In genomic region chr14:57179273-57179672, GRCh38 we compare ENCODE assay signal across 19 cellular contexts.
DNase-seq lines count a peak whose midpoint lies in the region; ATAC-seq and TF ChIP-seq lines count a peak whose summit lies in the region.
"Had no signal": no experiment of that assay in that cellular context is flagged by ENCODE, and none has a peak within 500 bp of the region (broad histone marks: within the 10 kb centered on the region; RNA-seq: fewer than 3 reads in every experiment).

No MANE protein-coding gene starts in this region.

- peak overlapping the region; percentile 39; the same call in 1 of the 2 replicates for H2AFZ ChIP-seq in GM23338

- H3K36me3 ChIP-seq in GM23338 (ENCODE audit: insufficient read depth): no peaks in the 10 kb centered on the region
- no peaks in the 10 kb centered on the region for H3K36me3 ChIP-seq in WERI-Rb-1
- H3K36me3 ChIP-seq in SJCRH30: no peaks in the 10 kb centered on the region
- H3K36me3 ChIP-seq: BLaER1 had no signal

- DNase-seq in GM23338 (ENCODE audit: low spot score) (no peak), WERI-Rb-1 (peak; percentile 11), glutamatergic neuron (peak; percentile 14), SJCRH30 (no peak), glomerular visceral epithelial cell (ENCODE audit: extremely low spot score) (no peak)
- no peak for DNase-seq in activated T-cell treated with anti-CD3 and anti-CD28 coated beads, Interleukin-2, amount 50 U/mL, for 72 hours
- DNase-seq: Caco-2; CD4-positive, CD25-positive, alpha-beta regulatory T cell; CD8-positive, alpha-beta T cell; DMS153; DND-41; GDM1; GOT3; HCEC 1CT had no signal

- no peaks in the 10 kb centered on the region for H4K20me1 ChIP-seq in GM23338 (replicated peaks; ENCODE audit: insufficient read depth)
- H4K20me1 ChIP-seq: BLaER1 had no signal

- ATAC-seq in GM23338: peak; percentile 65
- no peak for ATAC-seq in activated T-cell treated with anti-CD3 and anti-CD28 coated beads, Interleukin-2, amount 50 U/mL, for 72 hours (replicated peaks in 1 of 2)
- ATAC-seq: CD8-positive, alpha-beta T cell; GM12878 had no signal

- no peak overlapping the region for H3K27ac Mint-ChIP-seq in GM23338
- H3K27ac Mint-ChIP-seq in glutamatergic neuron (ENCODE audit: unreplicated experiment): no peak overlapping the region
- no peak overlapping the region for H3K27ac Mint-ChIP-seq in activated T-cell treated with anti-CD3 and anti-CD28 coated beads, Interleukin-2, amount 50 U/mL, for 72 hours
- H3K27ac Mint-ChIP-seq: B cell; CD4-positive, CD25-positive, alpha-beta regulatory T cell; CD8-positive, alpha-beta T cell had no signal

- no peaks in the 10 kb centered on the region for H3K9me3 Mint-ChIP-seq in GM23338
- no peaks in the 10 kb centered on the region for H3K9me3 Mint-ChIP-seq in glutamatergic neuron (ENCODE audit: unreplicated experiment)
- no peaks in the 10 kb centered on the region for H3K9me3 Mint-ChIP-seq in activated T-cell treated with anti-CD3 and anti-CD28 coated beads, Interleukin-2, amount 50 U/mL, for 72 hours
- H3K9me3 Mint-ChIP-seq: CD4-positive, CD25-positive, alpha-beta regulatory T cell; CD8-positive, alpha-beta T cell had no signal

- H3K4me3 Mint-ChIP-seq in GM23338 (no peak overlapping the region), glutamatergic neuron (ENCODE audit: unreplicated experiment) (no peak overlapping the region)
- no peak overlapping the region for H3K4me3 Mint-ChIP-seq in activated T-cell treated with anti-CD3 and anti-CD28 coated beads, Interleukin-2, amount 50 U/mL, for 72 hours
- H3K4me3 Mint-ChIP-seq: B cell; CD4-positive, CD25-positive, alpha-beta regulatory T cell; CD8-positive, alpha-beta T cell had no signal

- H3K4me3 ChIP-seq in GM23338 (no peak overlapping the region), WERI-Rb-1 (ENCODE audit: low read depth, low read length) (no peak overlapping the region), SJCRH30 (no peak overlapping the region)
- H3K4me3 ChIP-seq: BLaER1, GM12878 had no signal

- no peak overlapping the region for H3K4me2 ChIP-seq in GM23338
- H3K4me2 ChIP-seq: BLaER1 had no signal

- H3K9me2 ChIP-seq in GM23338 (ENCODE audit: insufficient read depth): no peaks in the 10 kb centered on the region

- H3K27me3 ChIP-seq in GM23338 (ENCODE audit: insufficient read depth) (no peaks in the 10 kb centered on the region), WERI-Rb-1 (ENCODE audit: insufficient read depth, low read depth, severe bottlenecking) (no peaks in the 10 kb centered on the region), SJCRH30 (no peaks in the 10 kb centered on the region)
- H3K27me3 ChIP-seq: BLaER1 had no signal

- no peaks in the 10 kb centered on the region; the same call in 2 of the 3 replicates for H3K4me1 Mint-ChIP-seq in GM23338
- H3K4me1 Mint-ChIP-seq in glutamatergic neuron (ENCODE audit: low read depth, unreplicated experiment): no peaks in the 10 kb centered on the region
- H3K4me1 Mint-ChIP-seq in activated T-cell treated with anti-CD3 and anti-CD28 coated beads, Interleukin-2, amount 50 U/mL, for 72 hours (ENCODE audit: low read depth): no peaks in the 10 kb centered on the region
- H3K4me1 Mint-ChIP-seq: B cell; CD4-positive, CD25-positive, alpha-beta regulatory T cell had no signal

- peaks cover 5% of the 10 kb centered on the region for H3K27me3 Mint-ChIP-seq in GM23338 (ENCODE audit: insufficient read depth, low read depth, poor library complexity)
- no peaks in the 10 kb centered on the region for H3K27me3 Mint-ChIP-seq in glutamatergic neuron (ENCODE audit: unreplicated experiment)
- peaks cover 29% of the 10 kb centered on the region for H3K27me3 Mint-ChIP-seq in activated T-cell treated with anti-CD3 and anti-CD28 coated beads, Interleukin-2, amount 50 U/mL, for 72 hours (ENCODE audit: low read depth)

- H3K79me2 ChIP-seq in GM23338 (replicated peaks; ENCODE audit: insufficient read depth): no peaks in the 10 kb centered on the region

- TF ChIP-seq CTCF in GM23338 (conservative IDR thresholded peaks at IDR 0.05; ENCODE audit: low read depth in 2 of 2) (no peak), WERI-Rb-1 (IDR thresholded peaks at IDR 0.05; ENCODE audit: low read depth, low read length) (no peak), glutamatergic neuron (IDR thresholded peaks at IDR 0.05; ENCODE audit: partially characterized antibody, unreplicated experiment) (no peak)

- H3K9me3 ChIP-seq in WERI-Rb-1 (ENCODE audit: severe bottlenecking) (no peaks in the 10 kb centered on the region), SJCRH30 (replicated peaks) (no peaks in the 10 kb centered on the region)
- H3K9me3 ChIP-seq: BLaER1, Caco-2 had no signal

- H3K36me3 Mint-ChIP-seq in GM23338 (ENCODE audit: low read depth): no peaks in the 10 kb centered on the region
- H3K36me3 Mint-ChIP-seq in glutamatergic neuron (ENCODE audit: unreplicated experiment): no peaks in the 10 kb centered on the region
- no peaks in the 10 kb centered on the region for H3K36me3 Mint-ChIP-seq in activated T-cell treated with anti-CD3 and anti-CD28 coated beads, Interleukin-2, amount 50 U/mL, for 72 hours (ENCODE audit: insufficient read depth in 2 of 2)
- H3K36me3 Mint-ChIP-seq: CD4-positive, CD25-positive, alpha-beta regulatory T cell; CD8-positive, alpha-beta T cell had no signal

- H3K27ac ChIP-seq in GM23338 (ENCODE audit: low read depth) (no peak overlapping the region), WERI-Rb-1 (no peak overlapping the region), SJCRH30 (no peak overlapping the region)
- H3K27ac ChIP-seq: 22Rv1, BLaER1, C4-2B had no signal

- H3K4me1 ChIP-seq in GM23338 (ENCODE audit: insufficient read depth) (no peaks in the 10 kb centered on the region), SJCRH30 (no peaks in the 10 kb centered on the region)
- H3K4me1 ChIP-seq: BLaER1, Caco-2 had no signal

- H3F3A ChIP-seq in GM23338 (replicated peaks; ENCODE audit: low read depth): no peaks in the 10 kb centered on the region

TF ChIP-seq in GM23338, 12 proteins besides CTCF, POLR2A, EP300 and RAD21 (continues in another document):
- TF ChIP-seq STAT1 (IDR thresholded peaks at IDR 0.05; ENCODE audit: unreplicated experiment): no peak
- TF ChIP-seq ETS1 (IDR thresholded peaks at IDR 0.05): no peak
- TF ChIP-seq REST (IDR thresholded peaks at IDR 0.05; ENCODE audit: unreplicated experiment): no peak

Comparison
In these comparisons a context has a peak if more than half of its experiments do, and no peak if none do; other contexts are left out.
1. DNase-seq: peak in WERI-Rb-1 (single experiment) and glutamatergic neuron (single experiment); none in GM23338 (single experiment), activated T-cell treated with anti-CD3 and anti-CD28 coated beads, Interleukin-2, amount 50 U/mL, for 72 hours (0 of 2), SJCRH30 (0 of 2) and glomerular visceral epithelial cell (single experiment).